Comparison of ENCODE assay signal across 9 cellular contexts in genomic region chr1:98323396-98323795, GRCh38.
DNase-seq lines count a peak whose midpoint lies in the region; ATAC-seq, FAIRE-seq and TF ChIP-seq lines count a peak whose summit lies in the region.
"Had no signal": no experiment of that assay in that cellular context is flagged by ENCODE, and none has a peak within 500 bp of the region (broad histone marks: within the 10 kb centered on the region; RNA-seq: fewer than 3 reads in every experiment).

No MANE protein-coding gene starts in this region.

- H3K36me3 Mint-ChIP-seq in T-helper 17 cell (ENCODE audit: low read depth), result no peaks in the 10 kb centered on the region

- H3K4me1 ChIP-seq in right atrium auricular region, result peaks cover 0 to 10% of the 10 kb centered on the region in 2 donors

- FAIRE-seq in urothelium cell line (lab: Jason Lieb, UNC) (peak; percentile 20), GM19239 (lab: Jason Lieb, UNC) (no peak)

- peaks cover 13% of the 10 kb centered on the region for H3K4me1 Mint-ChIP-seq in T-helper 17 cell

- H3K9me3 ChIP-seq in right atrium auricular region (no peaks in the 10 kb centered on the region), T-helper 17 cell (ENCODE audit: control insufficient read depth, low read length, poor library complexity, severe bottlenecking) (no peaks in the 10 kb centered on the region)

- no peak overlapping the region for H3K4me3 ChIP-seq in right atrium auricular region

- H3K4me3 Mint-ChIP-seq in T-helper 17 cell, result peak overlapping the region; percentile 3

- peak; percentile 74 for ATAC-seq in Right ventricle myocardium superior (ENCODE audit: poor library complexity)
- no peak for ATAC-seq in T-helper 17 cell

- intact Hi-C loops in Right ventricle myocardium superior (cut with DNase I), result no loop called here

- no peak overlapping the region for H3K27ac Mint-ChIP-seq in T-helper 17 cell

- no peaks in the 10 kb centered on the region for H3K36me3 ChIP-seq in right atrium auricular region

- no peaks in the 10 kb centered on the region for H3K27me3 ChIP-seq in right atrium auricular region

- no peaks in the 10 kb centered on the region for H3K27me3 Mint-ChIP-seq in T-helper 17 cell

- no peak for TF ChIP-seq CTCF in right atrium auricular region (IDR thresholded peaks at IDR 0.05)

- H3K27ac ChIP-seq in right atrium auricular region, result peak overlapping the region in 1 of 2 donors; percentile 31

- DNase-seq in Right ventricle myocardium superior (no peak), right atrium auricular region (ENCODE audit: low spot score) (no peak), T-helper 17 cell (no peak), hepatic stellate cell (ENCODE audit: low spot score) (peak; percentile 29), urothelium cell line (ENCODE audit: low spot score) (peak; percentile 39), DMS153 (lab: John Stamatoyannopoulos, UW) (no peak), NCI-H526 treated with DMSO at 0.1 percent for 48 hours (lab: John Stamatoyannopoulos, UW) (no peak), GM19239 (ENCODE audit: insufficient read length, low spot score) (no peak)
- DNase-seq: COR-L47 had no signal

Comparison
In these comparisons a context has a peak if more than half of its experiments do, and no peak if none do; other contexts are left out.
1. DNase-seq: peak in hepatic stellate cell (single experiment) and urothelium cell line (single experiment); none in Right ventricle myocardium superior (single experiment), right atrium auricular region (single experiment), T-helper 17 cell (0 of 3), DMS153 (single experiment), NCI-H526 treated with DMSO at 0.1 percent for 48 hours (single experiment) and GM19239 (single experiment).